8 cellular contexts compared by ENCODE assay signal in genomic region chr1:148951336-148952227, GRCh38.
A peak's percentile ranks its signal among the peaks of the same experiment; 100 is the strongest.
DNase-seq lines count a peak whose midpoint lies in the region; ATAC-seq and TF ChIP-seq lines count a peak whose summit lies in the region.
"Not testable (repeated sequence)": the region's sequence is repeated elsewhere in the genome, so short reads cannot be mapped to it uniquely, and the experiment has no call there.

No MANE protein-coding gene starts in this region.

- H3K4me3 ChIP-seq in DOHH2 (ENCODE audit: low read length) (peak overlapping the region; percentile 69), HEK293 (ENCODE audit: low read depth, low read length) (peak overlapping the region; percentile 38), MM.1S (ENCODE audit: low read length) (peak overlapping the region; percentile 56), SJCRH30 (peak overlapping the region; percentile 60), foreskin fibroblast (ENCODE audit: low read depth in 1 of 2, low read length in 2 of 2) (peak overlapping the region; percentile 48 to 61), neural cell (ENCODE audit: low read length) (peak overlapping the region; percentile 63)

- POLR2A ChIA-PET in HEK293 (lab: Yijun Ruan, JAX), result not testable (repeated sequence)

- H3F3A ChIP-seq in DOHH2 (ENCODE audit: control insufficient read depth, insufficient read depth); MM.1S (ENCODE audit: insufficient read depth, low read length); neural cell (ENCODE audit: insufficient read depth, low read length, poor library complexity, severe bottlenecking): not testable (repeated sequence)

- H3K9me3 ChIP-seq in DOHH2 (ENCODE audit: control insufficient read depth, insufficient read depth, low read length); HEK293 (ENCODE audit: control insufficient read depth, insufficient read depth, low read depth, low read length); MM.1S (replicated peaks; ENCODE audit: insufficient read depth, low read length); SJCRH30 (replicated peaks); neural cell (ENCODE audit: low read length): not testable (repeated sequence)

- H3K27me3 ChIP-seq in DOHH2 (ENCODE audit: control insufficient read depth, low read length); MM.1S (replicated peaks; ENCODE audit: insufficient read depth, low read length); SJCRH30; neural cell (ENCODE audit: insufficient read depth, low read depth, low read length): not testable (repeated sequence)

- not testable (repeated sequence) for H4K20me1 ChIP-seq in DOHH2 (ENCODE audit: control insufficient read depth, insufficient read depth, low read depth, low read length); MM.1S (ENCODE audit: insufficient read depth, low read length); neural cell (ENCODE audit: insufficient read depth)

- H3K27ac Mint-ChIP-seq in stimulated activated memory B cell treated with anti-CD40 and anti-IgM and Interleukin-4, amounts not matched to agents 10 μg/mL and 1 μg/mL and 100 μg/mL, for 72 hours, result peak overlapping the region; percentile 84

- H3K4me1 Mint-ChIP-seq in stimulated activated memory B cell treated with anti-CD40 and anti-IgM and Interleukin-4, amounts not matched to agents 10 μg/mL and 1 μg/mL and 100 μg/mL, for 72 hours, result peaks cover 13% of the 10 kb centered on the region

- H3K9me3 Mint-ChIP-seq in stimulated activated memory B cell treated with anti-CD40 and anti-IgM and Interleukin-4, amounts not matched to agents 10 μg/mL and 1 μg/mL and 100 μg/mL, for 72 hours, result not testable (repeated sequence)

- not testable (repeated sequence) for TF ChIP-seq EP300 in neural cell (conservative IDR thresholded peaks at IDR 0.05; ENCODE audit: poor library complexity, severe bottlenecking)

- TF ChIP-seq RAD21 in neural cell (conservative IDR thresholded peaks at IDR 0.05), result not testable (repeated sequence)

- H3K27ac ChIP-seq in DOHH2 (ENCODE audit: low read depth, low read length) (peak overlapping the region; percentile 47), HEK293 (ENCODE audit: extremely low read depth, low read depth, low read length) (peak overlapping the region; percentile 31; the same call in 1 of the 2 replicates), MM.1S (ENCODE audit: low read length) (peak overlapping the region; percentile 72; the same call in 1 of the 2 replicates), SJCRH30 (peak overlapping the region; percentile 51), neural cell (ENCODE audit: low read length) (peak overlapping the region; percentile 73)

- H2AFZ ChIP-seq in MM.1S (ENCODE audit: low read length); neural cell (ENCODE audit: low read depth, low read length): not testable (repeated sequence)

- H3K4me3 Mint-ChIP-seq in stimulated activated memory B cell treated with anti-CD40 and anti-IgM and Interleukin-4, amounts not matched to agents 10 μg/mL and 1 μg/mL and 100 μg/mL, for 72 hours, result peak overlapping the region; percentile 87

- H3K4me1 ChIP-seq in DOHH2 (ENCODE audit: control insufficient read depth, low read length), result peaks cover 24% of the 10 kb centered on the region
- H3K4me1 ChIP-seq in HEK293 (ENCODE audit: control insufficient read depth, insufficient read depth, low read length); MM.1S (ENCODE audit: low read length); SJCRH30: not testable (repeated sequence)

- not testable (repeated sequence) for H3K36me3 Mint-ChIP-seq in stimulated activated memory B cell treated with anti-CD40 and anti-IgM and Interleukin-4, amounts not matched to agents 10 μg/mL and 1 μg/mL and 100 μg/mL, for 72 hours

- TF ChIP-seq CTCF in DOHH2 (IDR thresholded peaks at IDR 0.05; ENCODE audit: low read depth, low read length, poor library complexity, severe bottlenecking); foreskin fibroblast (IDR thresholded peaks at IDR 0.05; ENCODE audit: low read depth, low read length): not testable (repeated sequence)
- TF ChIP-seq CTCF in HEK293 (tag by site-specific recombination; IDR thresholded peaks at IDR 0.05) (peak; percentile 37; the same call in 1 of the 2 replicates), MM.1S (IDR thresholded peaks at IDR 0.05; ENCODE audit: low read length) (peak; percentile 22), neural cell (IDR thresholded peaks at IDR 0.05; ENCODE audit: poor library complexity, severe bottlenecking) (peak; percentile 46)

- peak overlapping the region; percentile 64 for H3K4me2 ChIP-seq in DOHH2 (ENCODE audit: low read length)
- H3K4me2 ChIP-seq in MM.1S (ENCODE audit: low read depth, low read length), result peak overlapping the region; percentile 50
- not testable (repeated sequence) for H3K4me2 ChIP-seq in neural cell (ENCODE audit: low read length)

- CTCF ChIA-PET in HEK293 (lab: Yijun Ruan, JAX), result not testable (repeated sequence)

- not testable (repeated sequence) for H3K79me2 ChIP-seq in DOHH2 (ENCODE audit: control insufficient read depth, low read length); neural cell (replicated peaks; ENCODE audit: insufficient read depth, low read length)
- H3K79me2 ChIP-seq in MM.1S (ENCODE audit: low read length), result peaks cover 15% of the 10 kb centered on the region; the same call in 1 of the 2 replicates

- not testable (repeated sequence) for H3K27me3 Mint-ChIP-seq in stimulated activated memory B cell treated with anti-CD40 and anti-IgM and Interleukin-4, amounts not matched to agents 10 μg/mL and 1 μg/mL and 100 μg/mL, for 72 hours

- DNase-seq in MM.1S (peak; percentile 97), SJCRH30 (peak; percentile 81), foreskin fibroblast (peak; percentile 79 to 88)
- DNase-seq in activated effector memory CD4-positive, alpha-beta T cell treated with anti-CD3 and anti-CD28 coated beads, Interleukin-2, amount 50 U/mL, for 16 hours, result peak; percentile 89

- H3K9ac ChIP-seq in MM.1S (ENCODE audit: low read length) (peak overlapping the region; percentile 57; the same call in 1 of the 2 replicates), neural cell (ENCODE audit: low read length) (peak overlapping the region; percentile 64)

- H3K36me3 ChIP-seq in DOHH2 (ENCODE audit: control insufficient read depth, low read length); HEK293 (ENCODE audit: control insufficient read depth in 2 of 2, insufficient read depth in 1 of 2, low read length in 2 of 2); MM.1S (replicated peaks; ENCODE audit: insufficient read depth, low read length); SJCRH30; neural cell (ENCODE audit: insufficient read depth, low read length): not testable (repeated sequence)

- peak; percentile 90 for ATAC-seq in stimulated activated memory B cell treated with anti-CD40 and anti-IgM and Interleukin-4, amounts not matched to agents 10 μg/mL and 1 μg/mL and 100 μg/mL, for 72 hours

- not testable (repeated sequence) for H3K9me2 ChIP-seq in DOHH2 (replicated peaks; ENCODE audit: control insufficient read depth, low read length); MM.1S (replicated peaks; ENCODE audit: insufficient read depth, low read length); neural cell (ENCODE audit: insufficient read depth, low read length)

TF ChIP-seq in HEK293, 187 proteins besides CTCF, POLR2A, EP300 and RAD21 (continues in another document):
- TF ChIP-seq SP2 (tag by site-specific recombination; IDR thresholded peaks at IDR 0.05) (peak; percentile 78), ZNF121 (tag by site-specific recombination; IDR thresholded peaks at IDR 0.05) (peak; percentile 70; the same call in 1 of the 2 replicates), KLF9 (tag by site-specific recombination; IDR thresholded peaks at IDR 0.05; ENCODE audit: low read depth) (peak; percentile 48), KLF10 (tag by site-specific recombination; IDR thresholded peaks at IDR 0.05) (0 out of 2 replicates have a peak, but pooled peaks have one; percentile 21), ZBTB20 (tag by site-specific recombination; IDR thresholded peaks at IDR 0.05) (peak; percentile 58; the same call in 1 of the 2 replicates), EGR2 (tag by site-specific recombination; IDR thresholded peaks at IDR 0.05; ENCODE audit: low read depth) (peak; percentile 50; the same call in 1 of the 2 replicates), SP3 (tag by site-specific recombination; IDR thresholded peaks at IDR 0.05) (peak; percentile 59), ZEB2 (tag by site-specific recombination; IDR thresholded peaks at IDR 0.05) (peak; percentile 71), GLIS2 (tag by site-specific recombination; IDR thresholded peaks at IDR 0.05) (peak; percentile 38; the same call in 1 of the 2 replicates), IKZF3 (tag by site-specific recombination; IDR thresholded peaks at IDR 0.05) (0 out of 2 replicates have a peak, but pooled peaks have one; percentile 33)

TF ChIP-seq in neural cell, 6 proteins besides CTCF, POLR2A, EP300 and RAD21:
- TF ChIP-seq POLR2AphosphoS5 (IDR thresholded peaks at IDR 0.05) (peak; percentile 4), SMC3 (conservative IDR thresholded peaks at IDR 0.05; ENCODE audit: poor library complexity) (peak; percentile 26), MXI1 (conservative IDR thresholded peaks at IDR 0.05; ENCODE audit: poor library complexity, severe bottlenecking) (peak; percentile 50)
TF ChIP-seq in neural cell: peak in this region for 3; not testable (repeated sequence) for 3.

Comparison
In these comparisons a context has a peak if more than half of its experiments do, and no peak if none do; other contexts are left out.
1. Peak in every context shown above with its lines: DNase-seq, ATAC-seq, H3K4me3 ChIP-seq and H3K27ac ChIP-seq.